In genomic region chr3:179281825-179282224, GRCh38 we compare ENCODE assay signal across 9 cellular contexts.
"Had no signal": no experiment of that assay in that cellular context is flagged by ENCODE, and none has a peak within 500 bp of the region (broad histone marks: within the 10 kb centered on the region; RNA-seq: fewer than 3 reads in every experiment).

No MANE protein-coding gene starts in this region.

- H3K4me2 ChIP-seq: GM23338 had no signal

- H2AFZ ChIP-seq: GM23248, GM23338 had no signal

- H3K4me3 Mint-ChIP-seq: GM23338, H9, HFFc6 had no signal

- H3K9ac ChIP-seq: GM23248 had no signal

- H3K4me3 ChIP-seq: GM23248, GM23338, HAP-1 had no signal

- H3K9me3 ChIP-seq: HAP-1 had no signal

- H3K9me3 Mint-ChIP-seq: GM23338, H9, HFFc6 had no signal

- FAIRE-seq: H54 had no signal

- H3K27ac ChIP-seq: GM23248 had no signal

- H3K36me3 ChIP-seq: HAP-1 had no signal

- DNase-seq: GM23248, GOT3, H7, H9, HCEC 1CT, HFFc6 had no signal

- H3K27ac Mint-ChIP-seq: GM23338, H9, HFFc6 had no signal
